10 cellular contexts compared by ENCODE assay signal in genomic region chr12:50927356-50927755, GRCh38. TPM values are rescaled to one million over a fixed set of nuclear protein-coding genes. Genes with fewer than 3 reads are reported as not detected.
DNase-seq lines count a peak whose midpoint lies in the region; ATAC-seq, FAIRE-seq and TF ChIP-seq lines count a peak whose summit lies in the region.
"Had no signal": no experiment of that assay in that cellular context is flagged by ENCODE, and none has a peak within 500 bp of the region (broad histone marks: within the 10 kb centered on the region; RNA-seq: fewer than 3 reads in every experiment).

No MANE protein-coding gene starts in this region.

- peaks cover 51% of the 10 kb centered on the region for H3K4me1 Mint-ChIP-seq in activated naive CD8-positive, alpha-beta T cell treated with anti-CD3 and anti-CD28 coated beads, Interleukin-2, amount 50 U/mL, for 24 hours
- peaks cover 9% of the 10 kb centered on the region for H3K4me1 Mint-ChIP-seq in activated CD4-positive, alpha-beta memory T cell treated with anti-CD3 and anti-CD28 coated beads, Interleukin-2, amount 10 ng/mL, durations not matched to agents 7 days and 5 days

- H4K20me1 ChIP-seq in DOHH2 (ENCODE audit: control insufficient read depth, insufficient read depth, low read depth, low read length), result no peaks in the 10 kb centered on the region

- no peaks in the 10 kb centered on the region for H3K79me2 ChIP-seq in DOHH2 (ENCODE audit: control insufficient read depth, low read length)

- no peak overlapping the region for H3K27ac Mint-ChIP-seq in activated naive CD8-positive, alpha-beta T cell treated with anti-CD3 and anti-CD28 coated beads, Interleukin-2, amount 50 U/mL, for 24 hours
- H3K27ac Mint-ChIP-seq in activated CD4-positive, alpha-beta memory T cell treated with anti-CD3 and anti-CD28 coated beads, Interleukin-2, amount 10 ng/mL, durations not matched to agents 7 days and 5 days, result no peak overlapping the region

- H3K27ac ChIP-seq in DOHH2 (ENCODE audit: low read depth, low read length), result no peak overlapping the region
- peak overlapping the region in 1 of 2 donors; percentile 62 for H3K27ac ChIP-seq in small intestine (ENCODE audit: low read depth in 1 of 2, low read length in 1 of 2)

- H3K9me3 ChIP-seq in DOHH2 (ENCODE audit: control insufficient read depth, insufficient read depth, low read length) (no peaks in the 10 kb centered on the region), small intestine (ENCODE audit: control insufficient read depth, low read depth) (no peaks in the 10 kb centered on the region)

- WGBS in small intestine, 3 donors, result 14 to 29% (median 21%) methylated on average over 2 of the region's 2 CpGs

- CTCF ChIA-PET in activated CD4-positive, alpha-beta memory T cell treated with anti-CD3 and anti-CD28 coated beads, Interleukin-2, amount 10 ng/mL, durations not matched to agents 7 days and 5 days (lab: Charles Lee), result no interaction called here

- POLR2A ChIA-PET in activated CD4-positive, alpha-beta memory T cell treated with anti-CD3 and anti-CD28 coated beads, Interleukin-2, amount 10 ng/mL, durations not matched to agents 7 days and 5 days (lab: Charles Lee), result interaction anchor here (1.1 kb wide), 1 partner anchor 9 kb away, joined by 3 read pairs; no protein-coding TSS in a partner anchor

- H3F3A ChIP-seq in DOHH2 (ENCODE audit: control insufficient read depth, insufficient read depth), result peaks cover 15% of the 10 kb centered on the region

- no peak for ATAC-seq in activated naive CD8-positive, alpha-beta T cell treated with anti-CD3 and anti-CD28 coated beads, Interleukin-2, amount 50 U/mL, for 24 hours
- ATAC-seq in GM18861 (IDR thresholded peaks at IDR 0.05; ENCODE audit: unreplicated experiment), result no peak

- no peak for DNase-seq in activated naive CD8-positive, alpha-beta T cell treated with anti-CD3 and anti-CD28 coated beads, Interleukin-2, amount 50 U/mL, for 24 hours
- DNase-seq in kidney tubule cell (ENCODE audit: low spot score) (peak; percentile 59), small intestine (peak; percentile 61), NCI-H82 (lab: John Stamatoyannopoulos, UW) (no peak), NCI-H748 treated with DMSO at 0.1 percent for 48 hours (lab: John Stamatoyannopoulos, UW) (no peak)
- DNase-seq in activated CD4-positive, alpha-beta memory T cell treated with anti-CD3 and anti-CD28 coated beads, Interleukin-2, amount 10 ng/mL, durations not matched to agents 7 days and 5 days, result no peak
- DNase-seq: stimulated activated CD4-positive, alpha-beta T cell treated with anti-CD3 and anti-CD28 coated beads, Interleukin-4, amount 100 ng/mL, for 4 hours; T-helper 9 cell had no signal

- H3K27me3 ChIP-seq in DOHH2 (ENCODE audit: control insufficient read depth, low read length), result no peaks in the 10 kb centered on the region
- no peaks in the 10 kb centered on the region for H3K27me3 ChIP-seq in small intestine (ENCODE audit: control insufficient read depth in 2 of 2, insufficient read depth in 2 of 2, low read length in 2 of 2)

- no peaks in the 10 kb centered on the region for H3K36me3 ChIP-seq in DOHH2 (ENCODE audit: control insufficient read depth, low read length)
- peaks cover 0 to 1% of the 10 kb centered on the region in 2 donors for H3K36me3 ChIP-seq in small intestine (ENCODE audit: control insufficient read depth in 2 of 2, insufficient read depth in 2 of 2, low read length in 2 of 2)

- H3K9me3 Mint-ChIP-seq in activated naive CD8-positive, alpha-beta T cell treated with anti-CD3 and anti-CD28 coated beads, Interleukin-2, amount 50 U/mL, for 24 hours, result no peaks in the 10 kb centered on the region
- no peaks in the 10 kb centered on the region for H3K9me3 Mint-ChIP-seq in activated CD4-positive, alpha-beta memory T cell treated with anti-CD3 and anti-CD28 coated beads, Interleukin-2, amount 10 ng/mL, durations not matched to agents 7 days and 5 days

- no peak for FAIRE-seq in small intestine (lab: Jason Lieb, UNC)

- TF ChIP-seq CTCF in DOHH2 (IDR thresholded peaks at IDR 0.05; ENCODE audit: low read depth, low read length, poor library complexity, severe bottlenecking), result no peak

- H3K4me3 ChIP-seq in DOHH2 (ENCODE audit: low read length) (peak overlapping the region; percentile 68), small intestine (ENCODE audit: low read depth in 1 of 2, low read length in 2 of 2) (peak overlapping the region; percentile 41 to 48)

- no peaks in the 10 kb centered on the region for H3K9me2 ChIP-seq in DOHH2 (replicated peaks; ENCODE audit: control insufficient read depth, low read length)

- no peaks in the 10 kb centered on the region for H3K27me3 Mint-ChIP-seq in activated naive CD8-positive, alpha-beta T cell treated with anti-CD3 and anti-CD28 coated beads, Interleukin-2, amount 50 U/mL, for 24 hours
- no peaks in the 10 kb centered on the region for H3K27me3 Mint-ChIP-seq in activated CD4-positive, alpha-beta memory T cell treated with anti-CD3 and anti-CD28 coated beads, Interleukin-2, amount 10 ng/mL, durations not matched to agents 7 days and 5 days

- peak overlapping the region; percentile 84 for H3K4me2 ChIP-seq in DOHH2 (ENCODE audit: low read length)

- H3K4me3 Mint-ChIP-seq in activated naive CD8-positive, alpha-beta T cell treated with anti-CD3 and anti-CD28 coated beads, Interleukin-2, amount 50 U/mL, for 24 hours, result peak overlapping the region; percentile 15
- H3K4me3 Mint-ChIP-seq in activated CD4-positive, alpha-beta memory T cell treated with anti-CD3 and anti-CD28 coated beads, Interleukin-2, amount 10 ng/mL, durations not matched to agents 7 days and 5 days, result no peak overlapping the region

- peaks cover 2% of the 10 kb centered on the region for H3K36me3 Mint-ChIP-seq in activated naive CD8-positive, alpha-beta T cell treated with anti-CD3 and anti-CD28 coated beads, Interleukin-2, amount 50 U/mL, for 24 hours (ENCODE audit: low read depth)
- no peaks in the 10 kb centered on the region for H3K36me3 Mint-ChIP-seq in activated CD4-positive, alpha-beta memory T cell treated with anti-CD3 and anti-CD28 coated beads, Interleukin-2, amount 10 ng/mL, durations not matched to agents 7 days and 5 days (ENCODE audit: low read depth)

- H3K4me1 ChIP-seq in DOHH2 (ENCODE audit: control insufficient read depth, low read length), result peaks cover 60% of the 10 kb centered on the region
- peaks cover 0 to 4% of the 10 kb centered on the region in 2 donors for H3K4me1 ChIP-seq in small intestine (ENCODE audit: control insufficient read depth in 2 of 2, insufficient read depth in 1 of 2, low read depth in 1 of 2, low read length in 1 of 2)

RNA-seq across cellular contexts. Expression of gene HIGD1C, which starts 25.0 kb away (rescaled TPM):
- not detected for polyA plus RNA-seq in small intestine
- not detected for total RNA-seq in activated CD4-positive, alpha-beta memory T cell treated with anti-CD3 and anti-CD28 coated beads, Interleukin-2, amount 10 ng/mL, durations not matched to agents 7 days and 5 days

Comparison
In these comparisons a context has a peak if more than half of its experiments do, and no peak if none do; other contexts are left out.
1. DNase-seq: peak in kidney tubule cell (single experiment) and small intestine (single experiment); none in activated naive CD8-positive, alpha-beta T cell treated with anti-CD3 and anti-CD28 coated beads, Interleukin-2, amount 50 U/mL, for 24 hours (single experiment), NCI-H82 (single experiment), activated CD4-positive, alpha-beta memory T cell treated with anti-CD3 and anti-CD28 coated beads, Interleukin-2, amount 10 ng/mL, durations not matched to agents 7 days and 5 days (single experiment) and NCI-H748 treated with DMSO at 0.1 percent for 48 hours (single experiment).